24 cellular contexts compared by ENCODE assay signal in genomic region chr3:195070321-195070720, GRCh38.
DNase-seq lines count a peak whose midpoint lies in the region; ATAC-seq and TF ChIP-seq lines count a peak whose summit lies in the region.
"Had no signal": no experiment of that assay in that cellular context is flagged by ENCODE, and none has a peak within 500 bp of the region (broad histone marks: within the 10 kb centered on the region; RNA-seq: fewer than 3 reads in every experiment).

No MANE protein-coding gene starts in this region.

- intact Hi-C loops in left colon (cut with DNase I, micrococcal nuclease) = no loop called here

- peak; percentile 18 for DNase-seq in activated CD4-positive, CD25-positive, alpha-beta regulatory T cell treated with anti-CD3 and anti-CD28 coated beads, Interleukin-2, amount 50 U/mL, for 72 hours
- DNase-seq in RWPE2 (ENCODE audit: low spot score) = peak; percentile 12
- DNase-seq in left colon = peak in 1 of 2 donors; percentile 1
- DNase-seq in ureter (ENCODE audit: low spot score) = peak; percentile 17
- no peak for DNase-seq in cerebellar nuclear complex (lab: John Stamatoyannopoulos, UW)
- DNase-seq in NCI-H2171 treated with DMSO at 0.1 percent for 48 hours (lab: John Stamatoyannopoulos, UW) = no peak
- DNase-seq: CD8-positive, alpha-beta T cell; DMS 273 treated with DMSO at 0.1 percent for 48 hours; DMS79; EL; GDM1; NCI-H1048; NCI-H1417; NCI-H1694; NCI-H2029 treated with DMSO at 0.1 percent for 48 hours; NCI-H2227 treated with DMSO at 0.1 percent for 48 hours; NCI-H526 treated with DMSO at 0.1 percent for 48 hours had no signal

- no peaks in the 10 kb centered on the region for H3K36me3 ChIP-seq in RWPE2 (ENCODE audit: low read depth)

- no peak for ATAC-seq in activated CD4-positive, CD25-positive, alpha-beta regulatory T cell treated with anti-CD3 and anti-CD28 coated beads, Interleukin-2, amount 50 U/mL, for 24 hours
- no peak for ATAC-seq in RWPE2 (ENCODE audit: low read depth)
- peak; percentile 94 for ATAC-seq in left colon
- ATAC-seq: CD8-positive, alpha-beta T cell; GM12878; HCT116 had no signal

- peaks cover 2% of the 10 kb centered on the region for H3K4me1 ChIP-seq in RWPE2 (ENCODE audit: insufficient read depth, poor library complexity, severe bottlenecking)

- no peak overlapping the region for H3K4me3 ChIP-seq in RWPE2 (ENCODE audit: severe bottlenecking)
- H3K4me3 ChIP-seq: GM12878 had no signal

- H3K27ac ChIP-seq in RWPE2 (ENCODE audit: poor library complexity, severe bottlenecking) = no peak overlapping the region
- H3K27ac ChIP-seq: 22Rv1, C4-2B, HL-60, KMS-11 had no signal

- no peak for TF ChIP-seq CTCF in RWPE2 (IDR thresholded peaks at IDR 0.05; ENCODE audit: poor library complexity, severe bottlenecking)

- H3K27me3 ChIP-seq in RWPE2 (ENCODE audit: insufficient read depth, poor library complexity, severe bottlenecking) = no peaks in the 10 kb centered on the region

- H3K9me3 ChIP-seq in RWPE2 (ENCODE audit: severe bottlenecking) = peaks cover 2% of the 10 kb centered on the region

Comparison
In these comparisons a context has a peak if more than half of its experiments do, and no peak if none do; other contexts are left out.
1. DNase-seq: peak in activated CD4-positive, CD25-positive, alpha-beta regulatory T cell treated with anti-CD3 and anti-CD28 coated beads, Interleukin-2, amount 50 U/mL, for 72 hours (single experiment), RWPE2 (single experiment) and ureter (single experiment); none in cerebellar nuclear complex (0 of 2) and NCI-H2171 treated with DMSO at 0.1 percent for 48 hours (single experiment).